Comparison of ENCODE assay signal across 22 cellular contexts in the genomic region with DNA sequence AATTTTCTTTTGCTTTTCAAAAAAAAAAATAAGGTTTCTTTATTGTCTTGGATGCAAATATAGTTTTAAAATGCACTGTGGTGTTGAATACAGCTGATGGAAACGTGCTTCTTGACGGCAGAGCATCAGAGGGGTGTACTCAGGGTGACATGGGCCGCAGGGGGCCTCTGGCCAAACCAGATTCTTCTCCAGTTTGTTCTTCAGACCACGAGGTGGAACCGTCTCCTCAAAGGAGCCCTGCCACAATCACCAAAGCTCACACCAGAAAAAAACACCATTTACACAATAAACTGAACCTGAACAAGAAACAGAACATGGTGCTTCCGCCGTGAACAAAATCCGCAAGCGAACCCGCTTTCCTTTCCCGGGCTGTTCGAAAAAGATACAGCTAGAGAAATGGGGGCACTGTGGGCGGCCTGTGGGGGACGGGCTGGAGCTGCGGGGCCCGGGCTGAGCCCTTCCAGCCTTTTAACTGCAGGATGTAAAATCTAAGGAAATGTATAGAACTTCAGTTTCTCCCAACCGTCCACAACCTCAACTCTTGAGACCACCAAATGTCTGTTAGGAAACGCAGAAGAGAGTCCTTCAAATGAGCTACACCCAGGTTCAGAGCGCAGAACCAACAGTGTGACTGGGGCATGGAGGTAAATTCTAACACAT.
"Had no signal": no experiment of that assay in that cellular context is flagged by ENCODE, and none has a peak within 500 bp of the region (broad histone marks: within the 10 kb centered on the region; RNA-seq: fewer than 3 reads in every experiment).

No MANE protein-coding gene starts in this region.

- H3K36me3 ChIP-seq: cardiac muscle cell, heart left ventricle, pancreas, right lobe of liver, tibial artery had no signal

- ATAC-seq: body of pancreas; heart left ventricle; left cardiac atrium; natural killer cell; pancreas; right lobe of liver; stimulated activated naive CD8-positive, alpha-beta T cell treated with anti-CD3 and anti-CD28 coated beads, Interleukin-15, amount 100 ng/mL, for 72 hours had no signal

- H3K4me3 Mint-ChIP-seq: activated naive CD4-positive, alpha-beta T cell treated with anti-CD3 and anti-CD28 coated beads, Interleukin-2, amount 50 U/mL, for 24 hours; dendritic cell treated with granulocyte-macrophage colony-stimulating factor and Interleukin-4, amounts not matched to agents 40 ng/mL and 50 ng/mL, for 4 days; natural killer cell; stimulated activated naive CD8-positive, alpha-beta T cell treated with anti-CD3 and anti-CD28 coated beads, Interleukin-15, amount 100 ng/mL, for 72 hours had no signal

- H3K36me3 Mint-ChIP-seq: activated naive CD4-positive, alpha-beta T cell treated with anti-CD3 and anti-CD28 coated beads, Interleukin-2, amount 50 U/mL, for 24 hours; natural killer cell had no signal

- DNase-seq: activated CD4-positive, alpha-beta T cell treated with anti-CD3 and anti-CD28 coated beads, Interleukin-2, amount 50 U/mL, for 1 hour; activated CD4-positive, CD25-positive, alpha-beta regulatory T cell treated with anti-CD3 and anti-CD28 coated beads, Interleukin-2, amount 50 U/mL, for 72 hours; activated gamma-delta T cell treated with Interleukin-2 at 50 U/mL for 16 hours; activated T-cell treated with anti-CD3 and anti-CD28 coated beads, Interleukin-2, amount 50 U/mL, for 1 hour; anterior cingulate cortex; body of pancreas; effector CD4-positive, alpha-beta T cell; heart left ventricle; islet precursor cell; left cardiac atrium; midbrain; natural killer cell; pancreas; right lobe of liver; stimulated activated CD4-positive, alpha-beta T cell treated with anti-CD3 and anti-CD28 coated beads, Interleukin-1b, Interleukin-23, amount 100 ng/mL, for 48 hours; stimulated activated naive CD8-positive, alpha-beta T cell treated with anti-CD3 and anti-CD28 coated beads, Interleukin-15, amount 100 ng/mL, for 72 hours; tibial artery had no signal

- H3K4me1 Mint-ChIP-seq: activated naive CD4-positive, alpha-beta T cell treated with anti-CD3 and anti-CD28 coated beads, Interleukin-2, amount 50 U/mL, for 24 hours; natural killer cell; stimulated activated naive CD8-positive, alpha-beta T cell treated with anti-CD3 and anti-CD28 coated beads, Interleukin-15, amount 100 ng/mL, for 72 hours had no signal

- H3K27me3 Mint-ChIP-seq: activated naive CD4-positive, alpha-beta T cell treated with anti-CD3 and anti-CD28 coated beads, Interleukin-2, amount 50 U/mL, for 24 hours; dendritic cell treated with granulocyte-macrophage colony-stimulating factor and Interleukin-4, amounts not matched to agents 40 ng/mL and 50 ng/mL, for 4 days; stimulated activated naive CD8-positive, alpha-beta T cell treated with anti-CD3 and anti-CD28 coated beads, Interleukin-15, amount 100 ng/mL, for 72 hours had no signal

- H3K9me3 ChIP-seq: body of pancreas, heart left ventricle, pancreas, right lobe of liver, tibial artery had no signal

- H3K27ac ChIP-seq: body of pancreas, cardiac muscle cell, heart left ventricle, pancreas, right lobe of liver, skin epidermis, tibial artery, VCaP had no signal

- H3K9me3 Mint-ChIP-seq: activated naive CD4-positive, alpha-beta T cell treated with anti-CD3 and anti-CD28 coated beads, Interleukin-2, amount 50 U/mL, for 24 hours; dendritic cell treated with granulocyte-macrophage colony-stimulating factor and Interleukin-4, amounts not matched to agents 40 ng/mL and 50 ng/mL, for 4 days; natural killer cell; stimulated activated naive CD8-positive, alpha-beta T cell treated with anti-CD3 and anti-CD28 coated beads, Interleukin-15, amount 100 ng/mL, for 72 hours had no signal

- H3K27ac Mint-ChIP-seq: activated naive CD4-positive, alpha-beta T cell treated with anti-CD3 and anti-CD28 coated beads, Interleukin-2, amount 50 U/mL, for 24 hours; dendritic cell treated with granulocyte-macrophage colony-stimulating factor and Interleukin-4, amounts not matched to agents 40 ng/mL and 50 ng/mL, for 4 days; natural killer cell had no signal

- H3K4me3 ChIP-seq: body of pancreas, cardiac muscle cell, heart left ventricle, pancreas, right lobe of liver, skin epidermis, tibial artery had no signal

- H3K4me1 ChIP-seq: body of pancreas, heart left ventricle, pancreas, right lobe of liver, tibial artery had no signal
